ENCODE assay signal across 26 cellular contexts in genomic region chr22:23391022-23391421, GRCh38.
"Had no signal": no experiment of that assay in that cellular context is flagged by ENCODE, and none has a peak within 500 bp of the region (broad histone marks: within the 10 kb centered on the region; RNA-seq: fewer than 3 reads in every experiment).

No MANE protein-coding gene starts in this region.

- ATAC-seq: heart right ventricle; left cardiac atrium; left lobe of liver; mucosa of descending colon; naive thymus-derived CD4-positive, alpha-beta T cell; natural killer cell treated with Interleukin-12 subunit alpha and Interleukin-12 subunit beta and Interleukin-15 and Interleukin-18, amount 100 ng/mL, for 72 hours; right lobe of liver; stimulated activated naive B cell treated with anti-CD40 and anti-IgM and Interleukin-4, amounts not matched to agents 10 μg/mL and 1 μg/mL and 100 μg/mL, for 72 hours; stimulated activated naive CD8-positive, alpha-beta T cell treated with anti-CD3 and anti-CD28 coated beads, Interleukin-15, Interleukin-2, amounts not matched to agents 100 U/mL and 50 U/mL, for 24 hours had no signal

- H3K27me3 ChIP-seq: hepatocyte, ovary, right atrium auricular region, right lobe of liver, testis, thyroid gland, transverse colon, upper lobe of left lung had no signal

- H3K27ac Mint-ChIP-seq: natural killer cell treated with Interleukin-12 subunit alpha and Interleukin-12 subunit beta and Interleukin-15 and Interleukin-18, amount 100 ng/mL, for 72 hours; progenitor cell of endocrine pancreas; stimulated activated naive B cell treated with anti-CD40 and anti-IgM and Interleukin-4, amounts not matched to agents 10 μg/mL and 1 μg/mL and 100 μg/mL, for 72 hours had no signal

- H3K9me3 ChIP-seq: heart right ventricle, mucosa of descending colon, ovary, right atrium auricular region, right lobe of liver, stomach, testis, thyroid gland, transverse colon, upper lobe of left lung had no signal

- H3K9me3 Mint-ChIP-seq: naive thymus-derived CD4-positive, alpha-beta T cell; natural killer cell treated with Interleukin-12 subunit alpha and Interleukin-12 subunit beta and Interleukin-15 and Interleukin-18, amount 100 ng/mL, for 72 hours; stimulated activated naive B cell treated with anti-CD40 and anti-IgM and Interleukin-4, amounts not matched to agents 10 μg/mL and 1 μg/mL and 100 μg/mL, for 72 hours had no signal

- H3K4me1 Mint-ChIP-seq: naive thymus-derived CD4-positive, alpha-beta T cell had no signal

- H3K36me3 Mint-ChIP-seq: naive thymus-derived CD4-positive, alpha-beta T cell; natural killer cell treated with Interleukin-12 subunit alpha and Interleukin-12 subunit beta and Interleukin-15 and Interleukin-18, amount 100 ng/mL, for 72 hours; stimulated activated naive B cell treated with anti-CD40 and anti-IgM and Interleukin-4, amounts not matched to agents 10 μg/mL and 1 μg/mL and 100 μg/mL, for 72 hours had no signal

- H3K4me3 ChIP-seq: heart right ventricle, hepatocyte, mucosa of descending colon, ovary, right atrium auricular region, right lobe of liver, skin epidermis, stomach, testis, thyroid gland, transverse colon, upper lobe of left lung had no signal

- H3K27me3 Mint-ChIP-seq: naive thymus-derived CD4-positive, alpha-beta T cell; natural killer cell treated with Interleukin-12 subunit alpha and Interleukin-12 subunit beta and Interleukin-15 and Interleukin-18, amount 100 ng/mL, for 72 hours; progenitor cell of endocrine pancreas had no signal

- H3K36me3 ChIP-seq: heart right ventricle, ovary, right atrium auricular region, right lobe of liver, stomach, thyroid gland, transverse colon, upper lobe of left lung had no signal

- H3K4me1 ChIP-seq: right atrium auricular region, right lobe of liver, stomach, thyroid gland, transverse colon had no signal

- DNase-seq: heart right ventricle; kidney glomerular epithelial cell; left cardiac atrium; mesenchymal stem cell; midbrain; mucosa of descending colon; naive thymus-derived CD4-positive, alpha-beta T cell; ovary; right lobe of liver; stimulated activated CD4-positive, alpha-beta T cell treated with anti-CD3 and anti-CD28 coated beads, Interleukin-12 subunit alpha, Interleukin-12 subunit beta, amount 100 ng/mL, for 4 hours; stimulated activated CD4-positive, alpha-beta T cell treated with anti-CD3 and anti-CD28 coated beads, Interleukin-15, amount 100 ng/mL, for 24 hours; stimulated activated CD4-positive, alpha-beta T cell treated with anti-CD3 and anti-CD28 coated beads, Interleukin-2, amount 100 ng/mL, for 24 hours; stimulated activated CD4-positive, alpha-beta T cell treated with anti-CD3 and anti-CD28 coated beads, Interleukin-4, amount 100 ng/mL, for 1 hour; stimulated activated naive B cell treated with anti-CD40 and anti-IgM and Interleukin-4, amounts not matched to agents 10 μg/mL and 1 μg/mL and 100 μg/mL, for 72 hours; stimulated activated naive CD8-positive, alpha-beta T cell treated with anti-CD3 and anti-CD28 coated beads, Interleukin-15, Interleukin-2, amounts not matched to agents 100 U/mL and 50 U/mL, for 24 hours; stomach; testis; thyroid gland; transverse colon had no signal

- H3K4me3 Mint-ChIP-seq: naive thymus-derived CD4-positive, alpha-beta T cell; natural killer cell treated with Interleukin-12 subunit alpha and Interleukin-12 subunit beta and Interleukin-15 and Interleukin-18, amount 100 ng/mL, for 72 hours; stimulated activated naive B cell treated with anti-CD40 and anti-IgM and Interleukin-4, amounts not matched to agents 10 μg/mL and 1 μg/mL and 100 μg/mL, for 72 hours had no signal

- H3K27ac ChIP-seq: heart right ventricle, hepatocyte, ovary, right atrium auricular region, right lobe of liver, skin epidermis, stomach, testis, thyroid gland, transverse colon, upper lobe of left lung had no signal
